In the genomic region with DNA sequence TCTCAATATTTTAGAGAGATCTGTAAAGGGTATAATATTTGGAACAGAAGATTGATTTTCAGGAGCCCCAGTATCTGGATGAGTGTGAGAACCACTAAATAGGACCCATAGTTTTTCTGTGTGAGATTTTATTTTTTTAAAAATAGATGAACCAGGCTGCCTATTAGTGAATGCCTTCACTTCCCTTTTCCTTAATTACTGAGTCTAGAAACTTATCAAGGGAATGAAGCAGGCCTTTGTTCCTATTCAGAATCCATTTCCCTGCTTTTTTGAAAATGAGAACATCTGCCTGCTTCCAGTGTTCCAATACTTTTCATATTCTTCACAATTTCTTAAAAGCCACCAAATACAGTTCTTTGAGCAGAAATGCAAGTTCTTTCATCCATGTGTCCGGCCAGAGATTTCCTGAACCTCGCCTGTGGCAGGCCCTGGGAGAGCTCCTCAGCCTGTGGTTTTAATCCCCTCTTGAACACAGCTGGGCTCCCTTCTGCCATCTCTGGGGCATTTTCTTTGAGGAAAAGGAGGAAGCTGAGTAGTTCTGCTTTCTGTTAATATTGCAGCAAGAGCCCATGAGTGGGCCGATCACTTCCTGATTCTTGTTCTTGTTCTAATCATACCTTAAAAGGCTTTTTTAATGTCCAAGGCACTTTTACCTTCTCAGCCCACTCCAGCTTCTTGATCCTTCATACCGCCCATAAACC, we compare ENCODE assay signal across 9 cellular contexts. TPM values are rescaled to one million over a fixed set of nuclear protein-coding genes. Genes with fewer than 3 reads are reported as not detected.
A peak's percentile ranks its signal among the peaks of the same experiment; 100 is the strongest.
DNase-seq lines count a peak whose midpoint lies in the region; ATAC-seq and TF ChIP-seq lines count a peak whose summit lies in the region.
"Had no signal": no experiment of that assay in that cellular context is flagged by ENCODE, and none has a peak within 500 bp of the region (broad histone marks: within the 10 kb centered on the region; RNA-seq: fewer than 3 reads in every experiment).

No MANE protein-coding gene starts in this region.

- WGBS in IMR-90 (ENCODE audit: extremely low coverage in 2 of 2, insufficient read length in 1 of 2), 2 experiments, result no CpG with 5 or more reads among the region's 4 CpGs

- intact Hi-C loops in IMR-90 (cut with micrococcal nuclease), result no loop called here

- peak overlapping the region; percentile 51; the same call in 1 of the 2 replicates for H3K9ac ChIP-seq in IMR-90 (ENCODE audit: low read depth, low read length)

- dilution Hi-C loops in IMR-90 (cut with HindIII; ENCODE audit: low sequenced_read_pairs, unreplicated experiment), result no loop called here

- no peak for TF ChIP-seq CTCF in IMR-90 (conservative IDR thresholded peaks at IDR 0.05; ENCODE audit: low read depth, low read length)
- TF ChIP-seq CTCF in brain microvascular endothelial cell (IDR thresholded peaks at IDR 0.05; ENCODE audit: low read depth, low read length, missing control alignments), result peak; percentile 5

- H4K8ac ChIP-seq in IMR-90 (ENCODE audit: low read depth in 2 of 2, low read length in 2 of 2), result peak overlapping the region in 1 of 2 experiments; percentile 31; a peak in 3 of 4 replicates

- peak overlapping the region; percentile 63 for H2BK5ac ChIP-seq in IMR-90 (ENCODE audit: low read depth, low read length, poor library complexity, severe bottlenecking)

- no peak overlapping the region for H4K91ac ChIP-seq in IMR-90 (ENCODE audit: insufficient read depth, low read depth, low read length)

- peaks cover 11% of the 10 kb centered on the region; the same call in 1 of the 2 replicates for H4K20me1 ChIP-seq in IMR-90 (ENCODE audit: insufficient read depth, low read length)

- ATAC-seq in IMR-90 (ENCODE audit: low read depth), result no peak
- no peak for ATAC-seq in GM19397 (IDR thresholded peaks at IDR 0.05; ENCODE audit: unreplicated experiment)

- DNase-seq in AML-193 (lab: John Stamatoyannopoulos, UW) (peak; percentile 90 to 95), IMR-90 (peak; percentile 36), brain microvascular endothelial cell (peak; percentile 23), myocyte (ENCODE audit: low read depth) (peak; percentile 26), NCI-H1930 (lab: John Stamatoyannopoulos, UW) (no peak), NCI-H345 treated with DMSO at 0.1 percent for 48 hours (lab: John Stamatoyannopoulos, UW; ENCODE audit: unreplicated experiment) (no peak), DMS 273 (lab: John Stamatoyannopoulos, UW; ENCODE audit: unreplicated experiment) (no peak)

- in situ Hi-C loops in IMR-90 (cut with MboI; ENCODE audit: low sequenced_read_pairs), result no loop called here
- in situ Hi-C loops in brain microvascular endothelial cell (cut with HindIII; ENCODE audit: low pct_ligation_motif_present, low sequenced_read_pairs), result no loop called here

- peaks cover 43 to 72% of the 10 kb centered on the region in 2 experiments for H3K79me1 ChIP-seq in IMR-90 (ENCODE audit: low read depth in 1 of 2, low read length in 2 of 2)

- no peaks in the 10 kb centered on the region for H3K27me3 ChIP-seq in IMR-90 (ENCODE audit: control insufficient read depth, insufficient read depth, low read length)
- no peaks in the 10 kb centered on the region for H3K27me3 ChIP-seq in brain microvascular endothelial cell (replicated peaks)

- no peak overlapping the region for H2AFZ ChIP-seq in IMR-90 (replicated peaks; ENCODE audit: low read length, poor library complexity)

- POLR2A ChIA-PET in IMR-90 (lab: Charles Lee; ENCODE audit: unreplicated experiment), result no interaction called here

- peaks cover 11% of the 10 kb centered on the region for H3K4me1 ChIP-seq in IMR-90 (ENCODE audit: control insufficient read depth, insufficient read depth, low read length)

- no peak overlapping the region; the same call in 1 of the 2 replicates for H2BK120ac ChIP-seq in IMR-90 (ENCODE audit: low read depth, low read length)

- H3K4me2 ChIP-seq in IMR-90 (ENCODE audit: low read depth, low read length), result peak overlapping the region; percentile 26; the same call in 1 of the 2 replicates

- BruUV-seq in IMR-90 (replicated peaks; lab: Mats Ljungman, UMichigan), result no TSS peak

- H3K36me3 ChIP-seq in IMR-90 (ENCODE audit: control insufficient read depth, insufficient read depth, low read length) (no peaks in the 10 kb centered on the region), brain microvascular endothelial cell (replicated peaks) (no peaks in the 10 kb centered on the region)

- H3K14ac ChIP-seq in IMR-90 (replicated peaks; ENCODE audit: low read depth, low read length), result no peak overlapping the region; the same call in 1 of the 2 replicates

- H3K4ac ChIP-seq in IMR-90 (ENCODE audit: low read depth, low read length), result peak overlapping the region; percentile 18; the same call in 1 of the 2 replicates

- CTCF ChIA-PET in IMR-90 (lab: Yijun Ruan, JAX), result interaction anchor here (0.6 kb wide), 1 partner anchor 22 kb away, joined by 3 read pairs; no protein-coding TSS in a partner anchor

- no peak overlapping the region for H3K56ac ChIP-seq in IMR-90 (ENCODE audit: extremely low read depth, insufficient read depth, low read length)

- H2BK20ac ChIP-seq in IMR-90 (ENCODE audit: low read depth, low read length), result no peak overlapping the region

- H3K9me1 ChIP-seq in IMR-90 (ENCODE audit: insufficient read depth, low read length), result peaks cover 15% of the 10 kb centered on the region

- H3K18ac ChIP-seq in IMR-90 (ENCODE audit: low read depth, low read length), result peak overlapping the region; percentile 50; the same call in 1 of the 2 replicates

- H3K27ac ChIP-seq in IMR-90 (ENCODE audit: insufficient read depth, low read length), result peak overlapping the region; percentile 43; the same call in 1 of the 2 replicates
- H3K27ac ChIP-seq in brain microvascular endothelial cell, result peak overlapping the region; percentile 34

- TF ChIP-seq POLR2A in IMR-90 (IDR thresholded peaks at IDR 0.05; ENCODE audit: low read depth, low read length), result no peak

- H3K4me3 ChIP-seq in IMR-90 (ENCODE audit: insufficient read depth, low read depth, low read length) (no peak overlapping the region), brain microvascular endothelial cell (ENCODE audit: low read depth, low read length) (no peak overlapping the region)

- H2AK9ac ChIP-seq in IMR-90 (replicated peaks; ENCODE audit: low read depth, low read length, poor library complexity), result no peak overlapping the region

- no peaks in the 10 kb centered on the region for H3K9me3 ChIP-seq in IMR-90 (ENCODE audit: control insufficient read depth, insufficient read depth, low read length)

- no peak overlapping the region for H2BK15ac ChIP-seq in IMR-90 (ENCODE audit: low read depth, low read length)

- TF ChIP-seq RAD21 in IMR-90 (IDR thresholded peaks at IDR 0.05; ENCODE audit: low read length), result no peak

- no peak overlapping the region for H2AK5ac ChIP-seq in IMR-90 (ENCODE audit: low read depth, low read length)

- H3K23ac ChIP-seq in IMR-90 (ENCODE audit: low read depth, low read length), result no peak overlapping the region

- H4K5ac ChIP-seq in IMR-90 (ENCODE audit: low read depth, low read length), result peak overlapping the region; percentile 73; the same call in 1 of the 2 replicates

TF ChIP-seq in IMR-90, 13 proteins besides CTCF, POLR2A, EP300 and RAD21:
- TF ChIP-seq BHLHE40 (IDR thresholded peaks at IDR 0.05; ENCODE audit: low read depth, low read length) (no peak), MAFK (IDR thresholded peaks at IDR 0.05; ENCODE audit: low read depth, low read length) (no peak), MAZ (IDR thresholded peaks at IDR 0.05; ENCODE audit: borderline replicate concordance, low read depth, low read length) (no peak), CEBPB (IDR thresholded peaks at IDR 0.05; ENCODE audit: low read depth, low read length) (no peak; the same call in 1 of the 2 replicates), RFX5 (IDR thresholded peaks at IDR 0.05; ENCODE audit: low read depth, low read length) (no peak), NFE2L2 (IDR thresholded peaks at IDR 0.05; ENCODE audit: low read depth, low read length) (no peak)
- TF ChIP-seq, protein P1, sequence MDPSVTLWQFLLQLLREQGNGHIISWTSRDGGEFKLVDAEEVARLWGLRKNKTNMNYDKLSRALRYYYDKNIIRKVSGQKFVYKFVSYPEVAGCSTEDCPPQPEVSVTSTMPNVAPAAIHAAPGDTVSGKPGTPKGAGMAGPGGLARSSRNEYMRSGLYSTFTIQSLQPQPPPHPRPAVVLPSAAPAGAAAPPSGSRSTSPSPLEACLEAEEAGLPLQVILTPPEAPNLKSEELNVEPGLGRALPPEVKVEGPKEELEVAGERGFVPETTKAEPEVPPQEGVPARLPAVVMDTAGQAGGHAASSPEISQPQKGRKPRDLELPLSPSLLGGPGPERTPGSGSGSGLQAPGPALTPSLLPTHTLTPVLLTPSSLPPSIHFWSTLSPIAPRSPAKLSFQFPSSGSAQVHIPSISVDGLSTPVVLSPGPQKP (IDR thresholded peaks at IDR 0.05; ENCODE audit: borderline replicate concordance, low read depth, low read length), result no peak
- TF ChIP-seq, protein P2, sequence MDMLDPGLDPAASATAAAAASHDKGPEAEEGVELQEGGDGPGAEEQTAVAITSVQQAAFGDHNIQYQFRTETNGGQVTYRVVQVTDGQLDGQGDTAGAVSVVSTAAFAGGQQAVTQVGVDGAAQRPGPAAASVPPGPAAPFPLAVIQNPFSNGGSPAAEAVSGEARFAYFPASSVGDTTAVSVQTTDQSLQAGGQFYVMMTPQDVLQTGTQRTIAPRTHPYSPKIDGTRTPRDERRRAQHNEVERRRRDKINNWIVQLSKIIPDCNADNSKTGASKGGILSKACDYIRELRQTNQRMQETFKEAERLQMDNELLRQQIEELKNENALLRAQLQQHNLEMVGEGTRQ (IDR thresholded peaks at IDR 0.05; ENCODE audit: low read depth, low read length), result no peak

RNA-seq across cellular contexts. Expression of a gene that starts 4.7 kb away (rescaled TPM):
- 26.4 and 29.0 TPM in 2 replicates for total RNA-seq in IMR-90 (2012; rRNA removed)
- 21.0 and 21.1 TPM in 2 replicates for polyA plus RNA-seq in IMR-90 (2012; rRNA removed)
- 13.2 and 20.3 TPM in 2 replicates for polyA plus RNA-seq in IMR-90 (2012; cell fraction: cytosol; rRNA removed)
- 10.2 and 11.2 TPM in 2 replicates for polyA plus RNA-seq in IMR-90 (2012; cell fraction: nucleus; rRNA removed; ENCODE audit: low replicate concordance)
- 5.1 and 9.7 TPM in 2 replicates for total RNA-seq in myocyte
- 18.9 TPM for polyA plus RNA-seq in myocyte (2012)

RNA-seq across cellular contexts. Expression of a gene that starts 53.2 kb away (rescaled TPM):
- total RNA-seq in IMR-90 (2012; rRNA removed) (not detected in 2 replicates), myocyte (not detected in 2 replicates)
- not detected in 2 replicates for polyA plus RNA-seq in IMR-90 (2012; rRNA removed)
- not detected in 2 replicates for polyA plus RNA-seq in IMR-90 (2012; cell fraction: cytosol; rRNA removed)
- not detected in 2 replicates for polyA plus RNA-seq in IMR-90 (2012; cell fraction: nucleus; rRNA removed; ENCODE audit: low replicate concordance)
- polyA plus RNA-seq in myocyte (2012), result not detected
- polyA plus RNA-seq: neural cell had no signal

Comparison
In these comparisons a context has a peak if more than half of its experiments do, and no peak if none do; other contexts are left out.
1. DNase-seq: peak in AML-193 (2 of 2), IMR-90 (single experiment), brain microvascular endothelial cell (single experiment) and myocyte (single experiment); none in NCI-H1930 (0 of 2), NCI-H345 treated with DMSO at 0.1 percent for 48 hours (single experiment) and DMS 273 (single experiment).